23 cellular contexts compared by ENCODE assay signal in the genomic region with DNA sequence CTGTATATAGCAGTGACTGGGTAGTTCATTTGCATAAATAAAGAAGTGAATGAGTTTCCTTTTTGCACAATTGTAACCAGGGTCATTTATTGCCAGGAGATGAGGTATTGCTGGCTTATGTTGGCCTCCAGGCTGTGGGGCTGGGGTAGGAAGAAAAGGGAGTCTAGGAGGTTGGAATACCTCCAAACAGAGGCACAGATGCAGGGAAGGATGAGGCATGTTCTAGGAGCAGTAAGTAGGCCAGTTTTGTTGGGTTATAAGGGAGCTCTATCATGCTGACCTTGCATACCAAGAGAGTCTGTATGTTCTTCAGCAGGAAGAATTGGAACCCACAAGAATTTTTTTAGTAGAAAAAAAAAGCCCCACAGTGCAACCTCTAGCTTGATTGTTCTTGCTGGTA. TPM values are rescaled to one million over a fixed set of nuclear protein-coding genes. Genes with fewer than 3 reads are reported as not detected.
DNase-seq lines count a peak whose midpoint lies in the region; ATAC-seq, FAIRE-seq and TF ChIP-seq lines count a peak whose summit lies in the region.
"Had no signal": no experiment of that assay in that cellular context is flagged by ENCODE, and none has a peak within 500 bp of the region (broad histone marks: within the 10 kb centered on the region; RNA-seq: fewer than 3 reads in every experiment).

No MANE protein-coding gene starts in this region.

- H3K27me3 ChIP-seq in astrocyte (ENCODE audit: insufficient read depth, low read length) (no peaks in the 10 kb centered on the region), fibroblast of lung (ENCODE audit: control insufficient read depth, insufficient read depth, low read length) (no peaks in the 10 kb centered on the region), esophagus squamous epithelium (no peaks in the 10 kb centered on the region)

- H3K27ac ChIP-seq in astrocyte (ENCODE audit: low read depth, low read length) (no peak overlapping the region), fibroblast of lung (ENCODE audit: insufficient read depth, low read length) (no peak overlapping the region), esophagus squamous epithelium (no peak overlapping the region)

- H3K27me3 Mint-ChIP-seq in HFFc6 (ENCODE audit: insufficient read depth) (peaks cover 9% of the 10 kb centered on the region), astrocyte (ENCODE audit: low read depth, unreplicated experiment) (peaks cover 4% of the 10 kb centered on the region)
- H3K27me3 Mint-ChIP-seq: progenitor cell of endocrine pancreas; stimulated activated naive CD8-positive, alpha-beta T cell treated with anti-CD3 and anti-CD28 coated beads, Interleukin-15, amount 100 ng/mL, for 72 hours; type B pancreatic cell had no signal

- ATAC-seq in mucosa of descending colon (peak; percentile 84), HG03469 (IDR thresholded peaks at IDR 0.05; ENCODE audit: unreplicated experiment) (no peak), GM19397 (IDR thresholded peaks at IDR 0.05; ENCODE audit: unreplicated experiment) (no peak)
- ATAC-seq: effector memory CD8-positive, alpha-beta T cell; stimulated activated naive CD8-positive, alpha-beta T cell treated with anti-CD3 and anti-CD28 coated beads, Interleukin-15, amount 100 ng/mL, for 72 hours had no signal

- H3K4me2 ChIP-seq in astrocyte (ENCODE audit: low read length) (no peak overlapping the region), fibroblast of lung (ENCODE audit: extremely low read depth, insufficient read depth, low read length) (no peak overlapping the region)
- H3K4me2 ChIP-seq: smooth muscle cell had no signal

- H3K4me1 Mint-ChIP-seq in HFFc6 (ENCODE audit: low read depth) (no peaks in the 10 kb centered on the region), astrocyte (ENCODE audit: low read depth, unreplicated experiment) (peaks cover 19% of the 10 kb centered on the region)
- H3K4me1 Mint-ChIP-seq: CD4-positive, alpha-beta memory T cell; stimulated activated naive CD8-positive, alpha-beta T cell treated with anti-CD3 and anti-CD28 coated beads, Interleukin-15, amount 100 ng/mL, for 72 hours had no signal

- H3K36me3 ChIP-seq in astrocyte (ENCODE audit: insufficient read depth, low read length) (no peaks in the 10 kb centered on the region), fibroblast of lung (ENCODE audit: control insufficient read depth, insufficient read depth, low read length) (no peaks in the 10 kb centered on the region), mucosa of descending colon (ENCODE audit: low read depth) (no peaks in the 10 kb centered on the region), esophagus squamous epithelium (no peaks in the 10 kb centered on the region)

- H3K27ac Mint-ChIP-seq in HFFc6 (no peak overlapping the region), astrocyte (ENCODE audit: unreplicated experiment) (peak overlapping the region; percentile 73)
- H3K27ac Mint-ChIP-seq: activated CD4-positive, alpha-beta T cell treated with anti-CD3 and anti-CD28 coated beads, Interleukin-2, amount 10 ng/mL, durations not matched to agents 7 days and 5 days; CD4-positive, alpha-beta memory T cell; effector memory CD8-positive, alpha-beta T cell; mesothelial cell of epicardium; progenitor cell of endocrine pancreas; stimulated activated naive CD8-positive, alpha-beta T cell treated with anti-CD3 and anti-CD28 coated beads, Interleukin-15, amount 100 ng/mL, for 72 hours; type B pancreatic cell had no signal

- no peak overlapping the region for H3K4me3 ChIP-seq in astrocyte (ENCODE audit: insufficient read depth, low read depth, low read length)
- no peak overlapping the region for H3K4me3 ChIP-seq in fibroblast of lung (replicated peaks in 1 of 4; ENCODE audit: control extremely low read depth in 1 of 4, insufficient read depth in 1 of 4, low read depth in 3 of 4, low read length in 4 of 4)
- H3K4me3 ChIP-seq in mucosa of descending colon, result no peak overlapping the region
- no peak overlapping the region for H3K4me3 ChIP-seq in esophagus squamous epithelium
- H3K4me3 ChIP-seq: smooth muscle cell had no signal

- H4K20me1 ChIP-seq in astrocyte (ENCODE audit: insufficient read depth, low read length) (no peaks in the 10 kb centered on the region), fibroblast of lung (ENCODE audit: control insufficient read depth, extremely low read depth, insufficient read depth, low read length) (no peaks in the 10 kb centered on the region)

- H3K9me3 Mint-ChIP-seq in HFFc6 (no peaks in the 10 kb centered on the region), astrocyte (ENCODE audit: unreplicated experiment) (peaks cover 8% of the 10 kb centered on the region)

- no peak overlapping the region for H2AFZ ChIP-seq in astrocyte (ENCODE audit: low read depth, low read length)
- no peak overlapping the region for H2AFZ ChIP-seq in fibroblast of lung (ENCODE audit: low read length)

- H3K79me2 ChIP-seq in astrocyte (ENCODE audit: insufficient read depth, low read length) (no peaks in the 10 kb centered on the region), fibroblast of lung (ENCODE audit: control insufficient read depth, insufficient read depth, low read length) (no peaks in the 10 kb centered on the region)

- FAIRE-seq in astrocyte (lab: Jason Lieb, UNC), result no peak
- FAIRE-seq: frontal cortex had no signal

- H3K9me3 ChIP-seq in astrocyte (ENCODE audit: insufficient read depth, low read depth, low read length), result no peaks in the 10 kb centered on the region
- H3K9me3 ChIP-seq in fibroblast of lung (ENCODE audit: control insufficient read depth, insufficient read depth, low read depth, low read length), result no peaks in the 10 kb centered on the region
- peaks cover 10% of the 10 kb centered on the region for H3K9me3 ChIP-seq in mucosa of descending colon
- H3K9me3 ChIP-seq in esophagus squamous epithelium, result peaks cover 0 to 16% (median 10%) of the 10 kb centered on the region in 3 donors

- no peak for TF ChIP-seq POLR2A in esophagus squamous epithelium (IDR thresholded peaks at IDR 0.05)

- intact Hi-C loops in mucosa of descending colon (cut with DNase I, micrococcal nuclease), result no loop called here
- intact Hi-C loops in esophagus squamous epithelium (cut with DNase I), result no loop called here

- H3K4me3 Mint-ChIP-seq in HFFc6 (no peak overlapping the region), astrocyte (ENCODE audit: unreplicated experiment) (no peak overlapping the region)
- H3K4me3 Mint-ChIP-seq: activated CD4-positive, alpha-beta T cell treated with anti-CD3 and anti-CD28 coated beads, Interleukin-2, amount 10 ng/mL, durations not matched to agents 7 days and 5 days; effector memory CD8-positive, alpha-beta T cell; mesothelial cell of epicardium; stimulated activated naive CD8-positive, alpha-beta T cell treated with anti-CD3 and anti-CD28 coated beads, Interleukin-15, amount 100 ng/mL, for 72 hours; type B pancreatic cell had no signal

- H3K9ac ChIP-seq in astrocyte (ENCODE audit: low read length) (no peak overlapping the region), fibroblast of lung (ENCODE audit: insufficient read depth, low read length) (no peak overlapping the region)

- H3K36me3 Mint-ChIP-seq in HFFc6 (ENCODE audit: low read depth) (no peaks in the 10 kb centered on the region), astrocyte (ENCODE audit: low read depth, unreplicated experiment) (no peaks in the 10 kb centered on the region)
- H3K36me3 Mint-ChIP-seq: type B pancreatic cell had no signal

- no peaks in the 10 kb centered on the region for H3K4me1 ChIP-seq in astrocyte (ENCODE audit: insufficient read depth, low read length)
- H3K4me1 ChIP-seq in fibroblast of lung (ENCODE audit: control insufficient read depth, extremely low read depth, insufficient read depth, low read length), result no peaks in the 10 kb centered on the region
- H3K4me1 ChIP-seq in mucosa of descending colon (ENCODE audit: low read depth), result peaks cover 3% of the 10 kb centered on the region
- no peaks in the 10 kb centered on the region for H3K4me1 ChIP-seq in esophagus squamous epithelium

- TF ChIP-seq CTCF in HFFc6 (IDR thresholded peaks at IDR 0.05) (no peak), astrocyte (IDR thresholded peaks at IDR 0.05; ENCODE audit: insufficient read depth, low read depth, low read length) (no peak), fibroblast of lung (conservative IDR thresholded peaks at IDR 0.05 in 1 of 2, IDR thresholded peaks at IDR 0.05 in 1 of 2; ENCODE audit: low read depth in 1 of 2, low read length in 2 of 2) (no peak), mucosa of descending colon (IDR thresholded peaks at IDR 0.05) (no peak), esophagus squamous epithelium (IDR thresholded peaks at IDR 0.05) (no peak)

- DNase-seq in HFFc6, result peak; percentile 33
- DNase-seq in astrocyte (ENCODE audit: low read depth), result peak; percentile 84
- DNase-seq in fibroblast of lung (ENCODE audit: low read depth in 2 of 2), result peak; percentile 27 to 87
- DNase-seq in mucosa of descending colon, result no peak
- DNase-seq in esophagus squamous epithelium (lab: John Stamatoyannopoulos, UW), result no peak
- DNase-seq in UCSD-AML1 (lab: John Stamatoyannopoulos, UW; ENCODE audit: unreplicated experiment), result no peak
- DNase-seq: activated CD4-positive, alpha-beta T cell treated with anti-CD3 and anti-CD28 coated beads, Interleukin-2, amount 10 ng/mL, durations not matched to agents 7 days and 5 days; activated effector memory CD4-positive, alpha-beta T cell treated with Interleukin-2 at 50 U/mL for 16 hours; CD4-positive, alpha-beta memory T cell; effector memory CD8-positive, alpha-beta T cell; GDM1; NCI-H1694; NCI-H2171 treated with DMSO at 0.1 percent for 48 hours; NCI-H69; stimulated activated CD4-positive, alpha-beta T cell treated with anti-CD3 and anti-CD28 coated beads, Interleukin-2, amount 100 ng/mL, for 48 hours; stimulated activated naive CD8-positive, alpha-beta T cell treated with anti-CD3 and anti-CD28 coated beads, Interleukin-15, amount 100 ng/mL, for 72 hours had no signal

RNA-seq across cellular contexts. Expression of gene CYSLTR2, which starts 17.2 kb away (rescaled TPM):
- total RNA-seq in HFFc6 (2021; fragmentation: NEBNext Ultra II Directional; extraction: Animal tissue kit (Norgen Biotek cat#: 25700)), result not detected
- total RNA-seq in astrocyte (0.48 and 2.1 TPM in 2 replicates), fibroblast of lung (not detected in 2 replicates), mucosa of descending colon (1 to 10 TPM in 1 of 3 donors, under 1 TPM in 2; 0.14 to 1.4 (median 0.58) TPM), esophagus squamous epithelium (under 1 TPM; 0.04 to 0.94 (median 0.21) TPM)
- 0.03 TPM in 1 of 2 replicates, not detected in the other for polyA plus RNA-seq in fibroblast of lung
- 0.02 TPM in 1 of 2 replicates, not detected in the other for polyA plus RNA-seq in fibroblast of lung (2012)
- polyA minus RNA-seq in fibroblast of lung (ENCODE audit: low replicate concordance), result not detected in 2 replicates

Comparison
In these comparisons a context has a peak if more than half of its experiments do, and no peak if none do; other contexts are left out.
1. DNase-seq: peak in HFFc6 (single experiment), astrocyte (single experiment) and fibroblast of lung (2 of 2); none in mucosa of descending colon (0 of 3), esophagus squamous epithelium (single experiment) and UCSD-AML1 (single experiment).